ENCODE assay signal across 2 cellular contexts in the genomic region with DNA sequence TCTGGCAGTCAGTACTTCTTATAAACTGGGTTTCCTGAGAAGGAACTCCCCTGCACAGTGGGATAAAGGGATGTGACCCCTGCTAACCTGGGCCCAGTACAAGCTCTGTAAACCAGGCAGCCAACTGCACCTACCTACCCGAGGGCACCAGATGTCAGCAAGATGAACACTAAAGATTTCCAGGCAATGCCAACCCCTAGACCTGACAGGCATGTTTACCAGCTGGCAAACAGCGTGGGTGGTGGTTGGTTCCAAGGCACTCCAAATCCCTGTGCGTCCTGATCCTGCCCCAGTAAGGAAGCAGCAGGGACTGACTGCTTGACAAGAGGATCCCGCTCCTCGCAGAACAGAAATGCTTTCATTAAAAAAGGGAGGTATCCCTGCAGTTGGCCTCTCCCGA. TPM values are rescaled to one million over a fixed set of nuclear protein-coding genes. Genes with fewer than 3 reads are reported as not detected.
"Had no signal": no experiment of that assay in that cellular context is flagged by ENCODE, and none has a peak within 500 bp of the region (broad histone marks: within the 10 kb centered on the region; RNA-seq: fewer than 3 reads in every experiment).

No MANE protein-coding gene starts in this region.

RNA-seq across cellular contexts. Expression of gene RHCE, which starts 2.6 kb away (rescaled TPM):
- total RNA-seq: subcutaneous adipose tissue had no signal
- polyA plus RNA-seq: immature natural killer cell had no signal
